ENCODE assay signal across 24 cellular contexts in the genomic region with DNA sequence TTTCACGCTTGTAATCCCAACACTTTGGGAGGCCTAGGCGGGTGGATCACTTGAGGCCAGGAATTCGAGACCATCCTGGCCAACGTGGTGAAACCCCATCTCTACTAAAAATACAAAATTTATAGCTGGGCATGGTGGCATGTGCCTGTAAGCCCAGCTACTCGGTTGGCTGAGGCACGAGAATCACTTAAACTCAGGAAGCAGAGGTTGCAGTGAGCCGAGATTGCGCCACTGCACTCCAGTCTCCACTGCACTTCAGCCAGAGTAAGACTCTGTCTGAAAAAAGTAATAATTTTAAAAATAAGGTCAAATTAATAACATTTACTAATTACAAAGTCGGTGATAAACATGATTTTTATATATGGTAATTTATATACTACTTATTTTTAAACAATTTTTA.
"Had no signal": no experiment of that assay in that cellular context is flagged by ENCODE, and none has a peak within 500 bp of the region (broad histone marks: within the 10 kb centered on the region; RNA-seq: fewer than 3 reads in every experiment).

No MANE protein-coding gene starts in this region.

- DNase-seq: colonic mucosa; cortex of kidney; effector CD8-positive, alpha-beta T cell; effector memory CD8-positive, alpha-beta T cell; endodermal cell; foreskin keratinocyte; glutamatergic neuron; head of caudate nucleus; heart right ventricle; hippocampal formation; kidney; kidney glomerular epithelial cell; left colon; left lung; left ventricle myocardium superior; lower lobe of right lung; mesenchymal stem cell; mucosa of descending colon; naive B cell had no signal

- ATAC-seq: effector memory CD8-positive, alpha-beta T cell; foreskin keratinocyte; heart right ventricle; left colon; left lung; left ventricle myocardium superior; lower lobe of right lung; mucosa of descending colon had no signal

- H3K36me3 ChIP-seq: colonic mucosa, esophagus muscularis mucosa, heart right ventricle, left lung, lower lobe of right lung had no signal

- H3K27me3 ChIP-seq: colonic mucosa, foreskin keratinocyte, left lung had no signal

- H3K4me1 ChIP-seq: esophagus muscularis mucosa, foreskin keratinocyte, heart right ventricle, left lung, lower lobe of right lung had no signal

- FAIRE-seq: endometrium, endothelial cell of umbilical vein, frontal cortex, islet of Langerhans, kidney had no signal

- H3K4me3 ChIP-seq: colonic mucosa, esophagus muscularis mucosa, heart right ventricle, left lung, lower lobe of right lung, mucosa of descending colon had no signal

- H3K9me3 ChIP-seq: colonic mucosa, esophagus muscularis mucosa, heart right ventricle, left lung, lower lobe of right lung, mucosa of descending colon had no signal

- H3K27ac ChIP-seq: colonic mucosa, esophagus muscularis mucosa, foreskin keratinocyte, heart right ventricle, left lung, lower lobe of right lung had no signal
